Comparison of ENCODE assay signal across 1 cellular context in the genomic region with DNA sequence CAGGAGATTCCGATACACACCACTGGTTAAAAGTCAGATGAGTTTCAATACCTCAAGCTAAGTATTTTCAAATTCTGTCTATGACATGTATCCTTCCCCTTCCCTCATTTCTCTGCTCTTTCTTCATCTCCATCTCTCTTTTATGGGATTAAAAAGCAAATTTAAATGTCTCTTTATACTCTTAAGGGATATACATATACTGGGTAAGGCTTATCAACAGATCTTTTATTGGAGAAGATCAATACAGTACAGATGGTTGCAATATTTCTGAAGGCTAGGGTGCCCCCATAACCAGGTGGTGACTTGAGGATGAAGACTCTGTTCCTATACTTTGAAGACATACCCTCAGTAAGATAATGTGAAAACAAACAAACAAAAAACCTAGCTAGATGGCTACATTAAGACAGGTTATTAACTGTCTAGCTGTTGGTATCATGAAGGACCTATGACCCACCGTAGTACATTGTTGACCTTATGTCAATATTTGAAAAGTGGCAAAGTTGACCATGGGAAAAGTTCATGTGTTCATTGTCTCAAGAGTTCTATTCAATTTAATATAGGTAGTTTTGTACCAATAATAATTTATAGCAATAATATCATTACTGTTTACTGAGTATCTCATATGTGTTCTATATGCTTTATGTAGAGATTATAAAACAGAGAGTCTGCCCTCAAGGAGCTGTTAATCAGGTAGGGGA.
TF ChIP-seq lines count a peak whose summit lies in the region.

No MANE protein-coding gene starts in this region.

TF ChIP-seq in HepG2, 621 proteins besides CTCF, POLR2A, EP300 and RAD21 (continued from another document and continues in another):
- TF ChIP-seq, protein P1, sequence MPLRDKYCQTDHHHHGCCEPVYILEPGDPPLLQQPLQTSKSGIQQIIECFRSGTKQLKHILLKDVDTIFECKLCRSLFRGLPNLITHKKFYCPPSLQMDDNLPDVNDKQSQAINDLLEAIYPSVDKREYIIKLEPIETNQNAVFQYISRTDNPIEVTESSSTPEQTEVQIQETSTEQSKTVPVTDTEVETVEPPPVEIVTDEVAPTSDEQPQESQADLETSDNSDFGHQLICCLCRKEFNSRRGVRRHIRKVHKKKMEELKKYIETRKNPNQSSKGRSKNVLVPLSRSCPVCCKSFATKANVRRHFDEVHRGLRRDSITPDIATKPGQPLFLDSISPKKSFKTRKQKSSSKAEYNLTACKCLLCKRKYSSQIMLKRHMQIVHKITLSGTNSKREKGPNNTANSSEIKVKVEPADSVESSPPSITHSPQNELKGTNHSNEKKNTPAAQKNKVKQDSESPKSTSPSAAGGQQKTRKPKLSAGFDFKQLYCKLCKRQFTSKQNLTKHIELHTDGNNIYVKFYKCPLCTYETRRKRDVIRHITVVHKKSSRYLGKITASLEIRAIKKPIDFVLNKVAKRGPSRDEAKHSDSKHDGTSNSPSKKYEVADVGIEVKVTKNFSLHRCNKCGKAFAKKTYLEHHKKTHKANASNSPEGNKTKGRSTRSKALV (CRISPR knock-in tag; IDR thresholded peaks at IDR 0.05), result no peak
- TF ChIP-seq DPF2 (CRISPR knock-in tag; IDR thresholded peaks at IDR 0.05; ENCODE audit: borderline replicate concordance, low read depth) (no peak), PCBP1 (IDR thresholded peaks at IDR 0.05; ENCODE audit: borderline replicate concordance, low read depth, low read length) (no peak), ZFP82 (CRISPR knock-in tag; IDR thresholded peaks at IDR 0.05; ENCODE audit: borderline replicate concordance) (no peak), ZNF720 (CRISPR knock-in tag; IDR thresholded peaks at IDR 0.05) (no peak), MXI1 (IDR thresholded peaks at IDR 0.05; ENCODE audit: borderline replicate concordance, low read depth, low read length) (no peak), PHF5A (CRISPR knock-in tag; IDR thresholded peaks at IDR 0.05; ENCODE audit: low read depth, unreplicated experiment) (no peak), ZMYM2 (CRISPR knock-in tag; IDR thresholded peaks at IDR 0.05) (no peak), ETV5 (CRISPR knock-in tag; IDR thresholded peaks at IDR 0.05; ENCODE audit: borderline replicate concordance) (no peak), PITX1 (CRISPR knock-in tag; IDR thresholded peaks at IDR 0.05) (no peak), ZNF878 (CRISPR knock-in tag; IDR thresholded peaks at IDR 0.05) (no peak), SMARCC2 (IDR thresholded peaks at IDR 0.05) (no peak), FOXP1 (IDR thresholded peaks at IDR 0.05) (no peak), FOXP1 (CRISPR knock-in tag; IDR thresholded peaks at IDR 0.05) (peak; percentile 64; the same call in 1 of the 2 replicates), NR2F1 (CRISPR knock-in tag; IDR thresholded peaks at IDR 0.05) (peak; percentile 54 to 92; a peak in 3 of 4 replicates), DNMT3B (CRISPR knock-in tag; conservative IDR thresholded peaks at IDR 0.05) (no peak), RFX1 (IDR thresholded peaks at IDR 0.05) (no peak), ZNF781 (CRISPR knock-in tag; IDR thresholded peaks at IDR 0.05; ENCODE audit: borderline replicate concordance, not compliant biosample characterization) (no peak), ZNF543 (CRISPR knock-in tag; IDR thresholded peaks at IDR 0.05) (no peak), ZNF44 (CRISPR knock-in tag; IDR thresholded peaks at IDR 0.05) (no peak), JUN (CRISPR knock-in tag; IDR thresholded peaks at IDR 0.05) (no peak), ZNF672 (CRISPR knock-in tag; IDR thresholded peaks at IDR 0.05) (no peak), KDM1A (CRISPR knock-in tag; IDR thresholded peaks at IDR 0.05) (no peak), MAFG (CRISPR knock-in tag; IDR thresholded peaks at IDR 0.05) (no peak), SCMH1 (CRISPR knock-in tag; IDR thresholded peaks at IDR 0.05; ENCODE audit: borderline replicate concordance) (no peak), TRIM24 (CRISPR knock-in tag; IDR thresholded peaks at IDR 0.05) (no peak), TGIF2 (CRISPR knock-in tag; IDR thresholded peaks at IDR 0.05) (no peak), NCOA5 (CRISPR knock-in tag; IDR thresholded peaks at IDR 0.05) (no peak), ZNF12 (CRISPR knock-in tag; IDR thresholded peaks at IDR 0.05) (no peak), NPAS2 (CRISPR knock-in tag; IDR thresholded peaks at IDR 0.05; ENCODE audit: borderline replicate concordance) (no peak), ZNF468 (CRISPR knock-in tag; IDR thresholded peaks at IDR 0.05) (no peak), SAFB2 (CRISPR knock-in tag; IDR thresholded peaks at IDR 0.05; ENCODE audit: borderline replicate concordance, low read depth) (no peak)
- TF ChIP-seq, protein P2, sequence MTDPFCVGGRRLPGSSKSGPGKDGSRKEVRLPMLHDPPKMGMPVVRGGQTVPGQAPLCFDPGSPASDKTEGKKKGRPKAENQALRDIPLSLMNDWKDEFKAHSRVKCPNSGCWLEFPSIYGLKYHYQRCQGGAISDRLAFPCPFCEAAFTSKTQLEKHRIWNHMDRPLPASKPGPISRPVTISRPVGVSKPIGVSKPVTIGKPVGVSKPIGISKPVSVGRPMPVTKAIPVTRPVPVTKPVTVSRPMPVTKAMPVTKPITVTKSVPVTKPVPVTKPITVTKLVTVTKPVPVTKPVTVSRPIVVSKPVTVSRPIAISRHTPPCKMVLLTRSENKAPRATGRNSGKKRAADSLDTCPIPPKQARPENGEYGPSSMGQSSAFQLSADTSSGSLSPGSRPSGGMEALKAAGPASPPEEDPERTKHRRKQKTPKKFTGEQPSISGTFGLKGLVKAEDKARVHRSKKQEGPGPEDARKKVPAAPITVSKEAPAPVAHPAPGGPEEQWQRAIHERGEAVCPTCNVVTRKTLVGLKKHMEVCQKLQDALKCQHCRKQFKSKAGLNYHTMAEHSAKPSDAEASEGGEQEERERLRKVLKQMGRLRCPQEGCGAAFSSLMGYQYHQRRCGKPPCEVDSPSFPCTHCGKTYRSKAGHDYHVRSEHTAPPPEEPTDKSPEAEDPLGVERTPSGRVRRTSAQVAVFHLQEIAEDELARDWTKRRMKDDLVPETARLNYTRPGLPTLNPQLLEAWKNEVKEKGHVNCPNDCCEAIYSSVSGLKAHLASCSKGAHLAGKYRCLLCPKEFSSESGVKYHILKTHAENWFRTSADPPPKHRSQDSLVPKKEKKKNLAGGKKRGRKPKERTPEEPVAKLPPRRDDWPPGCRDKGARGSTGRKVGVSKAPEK (CRISPR knock-in tag; IDR thresholded peaks at IDR 0.05; ENCODE audit: borderline replicate concordance), result no peak
- TF ChIP-seq, protein P3, sequence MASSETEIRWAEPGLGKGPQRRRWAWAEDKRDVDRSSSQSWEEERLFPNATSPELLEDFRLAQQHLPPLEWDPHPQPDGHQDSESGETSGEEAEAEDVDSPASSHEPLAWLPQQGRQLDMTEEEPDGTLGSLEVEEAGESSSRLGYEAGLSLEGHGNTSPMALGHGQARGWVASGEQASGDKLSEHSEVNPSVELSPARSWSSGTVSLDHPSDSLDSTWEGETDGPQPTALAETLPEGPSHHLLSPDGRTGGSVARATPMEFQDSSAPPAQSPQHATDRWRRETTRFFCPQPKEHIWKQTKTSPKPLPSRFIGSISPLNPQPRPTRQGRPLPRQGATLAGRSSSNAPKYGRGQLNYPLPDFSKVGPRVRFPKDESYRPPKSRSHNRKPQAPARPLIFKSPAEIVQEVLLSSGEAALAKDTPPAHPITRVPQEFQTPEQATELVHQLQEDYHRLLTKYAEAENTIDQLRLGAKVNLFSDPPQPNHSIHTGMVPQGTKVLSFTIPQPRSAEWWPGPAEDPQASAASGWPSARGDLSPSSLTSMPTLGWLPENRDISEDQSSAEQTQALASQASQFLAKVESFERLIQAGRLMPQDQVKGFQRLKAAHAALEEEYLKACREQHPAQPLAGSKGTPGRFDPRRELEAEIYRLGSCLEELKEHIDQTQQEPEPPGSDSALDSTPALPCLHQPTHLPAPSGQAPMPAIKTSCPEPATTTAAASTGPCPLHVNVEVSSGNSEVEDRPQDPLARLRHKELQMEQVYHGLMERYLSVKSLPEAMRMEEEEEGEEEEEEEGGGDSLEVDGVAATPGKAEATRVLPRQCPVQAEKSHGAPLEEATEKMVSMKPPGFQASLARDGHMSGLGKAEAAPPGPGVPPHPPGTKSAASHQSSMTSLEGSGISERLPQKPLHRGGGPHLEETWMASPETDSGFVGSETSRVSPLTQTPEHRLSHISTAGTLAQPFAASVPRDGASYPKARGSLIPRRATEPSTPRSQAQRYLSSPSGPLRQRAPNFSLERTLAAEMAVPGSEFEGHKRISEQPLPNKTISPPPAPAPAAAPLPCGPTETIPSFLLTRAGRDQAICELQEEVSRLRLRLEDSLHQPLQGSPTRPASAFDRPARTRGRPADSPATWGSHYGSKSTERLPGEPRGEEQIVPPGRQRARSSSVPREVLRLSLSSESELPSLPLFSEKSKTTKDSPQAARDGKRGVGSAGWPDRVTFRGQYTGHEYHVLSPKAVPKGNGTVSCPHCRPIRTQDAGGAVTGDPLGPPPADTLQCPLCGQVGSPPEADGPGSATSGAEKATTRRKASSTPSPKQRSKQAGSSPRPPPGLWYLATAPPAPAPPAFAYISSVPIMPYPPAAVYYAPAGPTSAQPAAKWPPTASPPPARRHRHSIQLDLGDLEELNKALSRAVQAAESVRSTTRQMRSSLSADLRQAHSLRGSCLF (CRISPR knock-in tag; IDR thresholded peaks at IDR 0.05; ENCODE audit: borderline replicate concordance), result no peak
- TF ChIP-seq, protein P4, sequence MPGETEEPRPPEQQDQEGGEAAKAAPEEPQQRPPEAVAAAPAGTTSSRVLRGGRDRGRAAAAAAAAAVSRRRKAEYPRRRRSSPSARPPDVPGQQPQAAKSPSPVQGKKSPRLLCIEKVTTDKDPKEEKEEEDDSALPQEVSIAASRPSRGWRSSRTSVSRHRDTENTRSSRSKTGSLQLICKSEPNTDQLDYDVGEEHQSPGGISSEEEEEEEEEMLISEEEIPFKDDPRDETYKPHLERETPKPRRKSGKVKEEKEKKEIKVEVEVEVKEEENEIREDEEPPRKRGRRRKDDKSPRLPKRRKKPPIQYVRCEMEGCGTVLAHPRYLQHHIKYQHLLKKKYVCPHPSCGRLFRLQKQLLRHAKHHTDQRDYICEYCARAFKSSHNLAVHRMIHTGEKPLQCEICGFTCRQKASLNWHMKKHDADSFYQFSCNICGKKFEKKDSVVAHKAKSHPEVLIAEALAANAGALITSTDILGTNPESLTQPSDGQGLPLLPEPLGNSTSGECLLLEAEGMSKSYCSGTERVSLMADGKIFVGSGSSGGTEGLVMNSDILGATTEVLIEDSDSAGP (CRISPR knock-in tag; IDR thresholded peaks at IDR 0.05; ENCODE audit: borderline replicate concordance), result no peak
- TF ChIP-seq, protein P5, sequence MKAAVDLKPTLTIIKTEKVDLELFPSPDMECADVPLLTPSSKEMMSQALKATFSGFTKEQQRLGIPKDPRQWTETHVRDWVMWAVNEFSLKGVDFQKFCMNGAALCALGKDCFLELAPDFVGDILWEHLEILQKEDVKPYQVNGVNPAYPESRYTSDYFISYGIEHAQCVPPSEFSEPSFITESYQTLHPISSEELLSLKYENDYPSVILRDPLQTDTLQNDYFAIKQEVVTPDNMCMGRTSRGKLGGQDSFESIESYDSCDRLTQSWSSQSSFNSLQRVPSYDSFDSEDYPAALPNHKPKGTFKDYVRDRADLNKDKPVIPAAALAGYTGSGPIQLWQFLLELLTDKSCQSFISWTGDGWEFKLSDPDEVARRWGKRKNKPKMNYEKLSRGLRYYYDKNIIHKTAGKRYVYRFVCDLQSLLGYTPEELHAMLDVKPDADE (CRISPR knock-in tag; IDR thresholded peaks at IDR 0.05), result no peak
- TF ChIP-seq, protein P6, sequence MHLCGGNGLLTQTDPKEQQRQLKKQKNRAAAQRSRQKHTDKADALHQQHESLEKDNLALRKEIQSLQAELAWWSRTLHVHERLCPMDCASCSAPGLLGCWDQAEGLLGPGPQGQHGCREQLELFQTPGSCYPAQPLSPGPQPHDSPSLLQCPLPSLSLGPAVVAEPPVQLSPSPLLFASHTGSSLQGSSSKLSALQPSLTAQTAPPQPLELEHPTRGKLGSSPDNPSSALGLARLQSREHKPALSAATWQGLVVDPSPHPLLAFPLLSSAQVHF (CRISPR knock-in tag; IDR thresholded peaks at IDR 0.05), result no peak
- TF ChIP-seq, protein P7, sequence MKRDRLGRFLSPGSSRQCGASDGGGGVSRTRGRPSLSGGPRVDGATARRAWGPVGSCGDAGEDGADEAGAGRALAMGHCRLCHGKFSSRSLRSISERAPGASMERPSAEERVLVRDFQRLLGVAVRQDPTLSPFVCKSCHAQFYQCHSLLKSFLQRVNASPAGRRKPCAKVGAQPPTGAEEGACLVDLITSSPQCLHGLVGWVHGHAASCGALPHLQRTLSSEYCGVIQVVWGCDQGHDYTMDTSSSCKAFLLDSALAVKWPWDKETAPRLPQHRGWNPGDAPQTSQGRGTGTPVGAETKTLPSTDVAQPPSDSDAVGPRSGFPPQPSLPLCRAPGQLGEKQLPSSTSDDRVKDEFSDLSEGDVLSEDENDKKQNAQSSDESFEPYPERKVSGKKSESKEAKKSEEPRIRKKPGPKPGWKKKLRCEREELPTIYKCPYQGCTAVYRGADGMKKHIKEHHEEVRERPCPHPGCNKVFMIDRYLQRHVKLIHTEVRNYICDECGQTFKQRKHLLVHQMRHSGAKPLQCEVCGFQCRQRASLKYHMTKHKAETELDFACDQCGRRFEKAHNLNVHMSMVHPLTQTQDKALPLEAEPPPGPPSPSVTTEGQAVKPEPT (CRISPR knock-in tag; IDR thresholded peaks at IDR 0.05; ENCODE audit: low read depth), result no peak
- TF ChIP-seq, protein P8, sequence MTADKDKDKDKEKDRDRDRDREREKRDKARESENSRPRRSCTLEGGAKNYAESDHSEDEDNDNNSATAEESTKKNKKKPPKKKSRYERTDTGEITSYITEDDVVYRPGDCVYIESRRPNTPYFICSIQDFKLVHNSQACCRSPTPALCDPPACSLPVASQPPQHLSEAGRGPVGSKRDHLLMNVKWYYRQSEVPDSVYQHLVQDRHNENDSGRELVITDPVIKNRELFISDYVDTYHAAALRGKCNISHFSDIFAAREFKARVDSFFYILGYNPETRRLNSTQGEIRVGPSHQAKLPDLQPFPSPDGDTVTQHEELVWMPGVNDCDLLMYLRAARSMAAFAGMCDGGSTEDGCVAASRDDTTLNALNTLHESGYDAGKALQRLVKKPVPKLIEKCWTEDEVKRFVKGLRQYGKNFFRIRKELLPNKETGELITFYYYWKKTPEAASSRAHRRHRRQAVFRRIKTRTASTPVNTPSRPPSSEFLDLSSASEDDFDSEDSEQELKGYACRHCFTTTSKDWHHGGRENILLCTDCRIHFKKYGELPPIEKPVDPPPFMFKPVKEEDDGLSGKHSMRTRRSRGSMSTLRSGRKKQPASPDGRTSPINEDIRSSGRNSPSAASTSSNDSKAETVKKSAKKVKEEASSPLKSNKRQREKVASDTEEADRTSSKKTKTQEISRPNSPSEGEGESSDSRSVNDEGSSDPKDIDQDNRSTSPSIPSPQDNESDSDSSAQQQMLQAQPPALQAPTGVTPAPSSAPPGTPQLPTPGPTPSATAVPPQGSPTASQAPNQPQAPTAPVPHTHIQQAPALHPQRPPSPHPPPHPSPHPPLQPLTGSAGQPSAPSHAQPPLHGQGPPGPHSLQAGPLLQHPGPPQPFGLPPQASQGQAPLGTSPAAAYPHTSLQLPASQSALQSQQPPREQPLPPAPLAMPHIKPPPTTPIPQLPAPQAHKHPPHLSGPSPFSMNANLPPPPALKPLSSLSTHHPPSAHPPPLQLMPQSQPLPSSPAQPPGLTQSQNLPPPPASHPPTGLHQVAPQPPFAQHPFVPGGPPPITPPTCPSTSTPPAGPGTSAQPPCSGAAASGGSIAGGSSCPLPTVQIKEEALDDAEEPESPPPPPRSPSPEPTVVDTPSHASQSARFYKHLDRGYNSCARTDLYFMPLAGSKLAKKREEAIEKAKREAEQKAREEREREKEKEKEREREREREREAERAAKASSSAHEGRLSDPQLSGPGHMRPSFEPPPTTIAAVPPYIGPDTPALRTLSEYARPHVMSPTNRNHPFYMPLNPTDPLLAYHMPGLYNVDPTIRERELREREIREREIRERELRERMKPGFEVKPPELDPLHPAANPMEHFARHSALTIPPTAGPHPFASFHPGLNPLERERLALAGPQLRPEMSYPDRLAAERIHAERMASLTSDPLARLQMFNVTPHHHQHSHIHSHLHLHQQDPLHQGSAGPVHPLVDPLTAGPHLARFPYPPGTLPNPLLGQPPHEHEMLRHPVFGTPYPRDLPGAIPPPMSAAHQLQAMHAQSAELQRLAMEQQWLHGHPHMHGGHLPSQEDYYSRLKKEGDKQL (CRISPR knock-in tag; IDR thresholded peaks at IDR 0.05; ENCODE audit: low read depth), result peak; percentile 72; the same call in 1 of the 2 replicates
